ENCODE assay signal across 8 cellular contexts in genomic region chr20:31722388-31723281, GRCh38. TPM values are rescaled to one million over a fixed set of nuclear protein-coding genes. Genes with fewer than 3 reads are reported as not detected.
A peak's percentile ranks its signal among the peaks of the same experiment; 100 is the strongest.
DNase-seq lines count a peak whose midpoint lies in the region; ATAC-seq and TF ChIP-seq lines count a peak whose summit lies in the region.

Gene BCL2L1, minus strand, starts transcription at chr20:31722868. Its CDS starts 650 bp downstream, at chr20:31722218.

- H3K36me3 ChIP-seq in body of pancreas (replicated peaks in 1 of 2; ENCODE audit: insufficient read depth in 1 of 2, low read depth in 2 of 2) = no peaks in the 10 kb centered on the region
- no peaks in the 10 kb centered on the region; the same call in 1 of the 2 replicates for H3K36me3 ChIP-seq in iPS DF 6.9 (ENCODE audit: control insufficient read depth, insufficient read depth, low read length)
- H3K36me3 ChIP-seq in gastrocnemius medialis = peaks cover 0 to 17% of the 10 kb centered on the region in 2 donors

- H3K27ac ChIP-seq in body of pancreas (peak within 1 kb of the TSS; percentile 94 to 98 (median 96)), iPS DF 6.9 (ENCODE audit: low read length) (no peak within 1 kb of the TSS), gastrocnemius medialis (peak within 1 kb of the TSS; percentile 97 to 98 (median 97))

- POLR2A ChIA-PET in HEK293T (lab: Yijun Ruan, JAX) = interaction anchor here (0.7 to 3.6 kb wide), 10 partner anchors 9 to 118 kb away, joined by 3 to 114 read pairs (median 5); partner anchors contain the start of genes ID1 and TPX2

- no peaks in the 10 kb centered on the region for H3K9me3 ChIP-seq in body of pancreas
- no peaks in the 10 kb centered on the region for H3K9me3 ChIP-seq in iPS DF 6.9 (ENCODE audit: control insufficient read depth, insufficient read depth, low read length)
- H3K9me3 ChIP-seq in gastrocnemius medialis = no peaks in the 10 kb centered on the region

- H3K4me3 ChIP-seq in body of pancreas = peak within 1 kb of the TSS; percentile 46 to 71
- H3K4me3 ChIP-seq in iPS DF 6.9 (ENCODE audit: low read length) = peak within 1 kb of the TSS; percentile 64
- H3K4me3 ChIP-seq in gastrocnemius medialis = peak within 1 kb of the TSS; percentile 76 to 87 (median 82)

- in situ Hi-C loops in gastrocnemius medialis (cut with MboI; ENCODE audit: low sequenced_read_pairs in 4 of 4) = loop anchor here in 2 of 4 donors (5.0 kb wide), 1 partner anchor 60 kb away; no protein-coding TSS in a partner anchor

- peak; percentile 79 to 87 (median 83) for TF ChIP-seq POLR2A in body of pancreas (IDR thresholded peaks at IDR 0.05)
- peak; percentile 75 to 87 for TF ChIP-seq POLR2A in gastrocnemius medialis (IDR thresholded peaks at IDR 0.05)

- H3K27me3 ChIP-seq in body of pancreas (no peaks in the 10 kb centered on the region), iPS DF 6.9 (ENCODE audit: control insufficient read depth, insufficient read depth, low read length) (no peaks in the 10 kb centered on the region), gastrocnemius medialis (no peaks in the 10 kb centered on the region)

- peaks cover 46% of the 10 kb centered on the region for H3K4me1 ChIP-seq in body of pancreas
- H3K4me1 ChIP-seq in iPS DF 6.9 (ENCODE audit: control insufficient read depth, insufficient read depth, low read length) = peaks cover 17% of the 10 kb centered on the region
- peaks cover 25 to 32% of the 10 kb centered on the region in 2 donors for H3K4me1 ChIP-seq in gastrocnemius medialis

- peak; percentile 94 for DNase-seq in DMS 273 (lab: John Stamatoyannopoulos, UW; ENCODE audit: unreplicated experiment)
- DNase-seq in HEK293T (ENCODE audit: extremely low spot score) = peak; percentile 78
- peak; percentile 74 for DNase-seq in NCI-H2029 treated with DMSO at 0.1 percent for 48 hours (lab: John Stamatoyannopoulos, UW)
- DNase-seq in UCSD-AML1 (lab: John Stamatoyannopoulos, UW; ENCODE audit: unreplicated experiment) = peak; percentile 83
- peak; percentile 86 to 91 (median 90) for DNase-seq in body of pancreas
- DNase-seq in iPS DF 6.9 (ENCODE audit: low read depth, low spot score) = no peak
- DNase-seq in gastrocnemius medialis = peak; percentile 86 to 89

- CTCF ChIA-PET in HEK293T (lab: Yijun Ruan, JAX) = interaction anchor here (0.6 to 4.0 kb wide), 14 partner anchors 9 to 133 kb away, joined by 3 to 104 read pairs (median 6); no protein-coding TSS in a partner anchor

- intact Hi-C loops in body of pancreas (cut with DNase I) (no loop called here), gastrocnemius medialis (cut with DNase I; ENCODE audit: low total_unique reads) (loop anchor here (1.0 to 10.0 kb wide), 5 partner anchors 17 to 232 kb away; partner anchors contain the start of genes PDRG1 and TPX2)

- 0 to 1% methylated on average over 39 to 43 of the region's 43 CpGs for WGBS in body of pancreas, 2 donors
- no CpG with 5 or more reads among the region's 43 CpGs for WGBS in iPS DF 6.9 (ENCODE audit: insufficient coverage, insufficient read length)

- peak; percentile 75 for ATAC-seq in body of pancreas
- ATAC-seq in gastrocnemius medialis = peak; percentile 68 to 69
- no peak for ATAC-seq in GM18873 (IDR thresholded peaks at IDR 0.05; ENCODE audit: low FRiP score, unreplicated experiment)

- TF ChIP-seq CTCF in body of pancreas (IDR thresholded peaks at IDR 0.05) (peak; percentile 51 to 99 (median 90)), gastrocnemius medialis (IDR thresholded peaks at IDR 0.05 in 4 of 5, conservative IDR thresholded peaks at IDR 0.05 in 1 of 5) (peak; percentile 69 to 87 (median 79))

TF ChIP-seq in HEK293T, 16 proteins besides CTCF, POLR2A, EP300 and RAD21:
- TF ChIP-seq FOXK2 (IDR thresholded peaks at IDR 0.05) = no peak
- TF ChIP-seq SUZ12 (IDR thresholded peaks at IDR 0.05) = no peak
- TF ChIP-seq LEF1 (IDR thresholded peaks at IDR 0.05; ENCODE audit: borderline replicate concordance) = no peak

RNA-seq across cellular contexts. Expression of gene BCL2L1, which starts in this region (rescaled TPM):
- total RNA-seq in body of pancreas = 100 to 1,000 TPM in 1 of 2 donors, 10 to 100 TPM in 1; 96.2 to 103 TPM
- total RNA-seq in gastrocnemius medialis = 10 to 100 TPM; 41.5 to 87.8 (median 55.3) TPM
